1 cellular context compared by ENCODE assay signal in the genomic region with DNA sequence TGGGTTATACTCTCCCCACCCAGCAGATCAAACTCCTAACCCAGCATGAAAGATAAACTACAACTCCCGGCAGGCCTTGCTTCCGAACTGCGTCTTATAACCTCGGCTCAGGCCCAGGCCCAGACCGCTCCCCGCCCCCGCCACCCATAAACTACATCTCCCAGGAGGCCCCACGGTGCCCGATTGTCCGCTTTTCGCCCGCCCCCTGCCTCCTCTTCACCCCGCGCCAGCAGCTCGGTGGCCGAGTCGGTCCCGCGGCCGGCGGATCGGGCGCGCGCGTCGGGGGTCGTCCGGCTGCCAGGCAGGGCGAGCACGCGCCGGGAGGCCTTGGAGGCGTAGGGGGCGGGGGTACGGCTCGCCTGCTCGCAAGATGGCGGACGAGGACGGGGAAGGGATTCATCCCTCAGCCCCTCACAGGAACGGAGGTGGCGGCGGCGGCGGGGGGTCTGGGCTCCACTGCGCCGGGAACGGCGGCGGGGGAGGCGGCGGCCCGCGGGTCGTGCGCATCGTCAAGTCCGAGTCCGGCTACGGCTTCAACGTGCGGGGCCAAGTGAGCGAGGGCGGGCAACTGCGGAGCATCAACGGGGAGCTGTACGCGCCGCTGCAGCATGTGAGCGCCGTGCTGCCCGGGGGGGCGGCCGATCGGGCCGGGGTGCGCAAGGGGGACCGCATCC.
TF ChIP-seq lines count a peak whose summit lies in the region.

Gene SNX27 (plus strand): TSS at position 219 of the 674 bp plus-strand sequence. CDS start 152 bp downstream, at position 371.

TF ChIP-seq in WTC11, 78 proteins besides CTCF, POLR2A, EP300 and RAD21 (continued from another document):
- TF ChIP-seq, protein P1, sequence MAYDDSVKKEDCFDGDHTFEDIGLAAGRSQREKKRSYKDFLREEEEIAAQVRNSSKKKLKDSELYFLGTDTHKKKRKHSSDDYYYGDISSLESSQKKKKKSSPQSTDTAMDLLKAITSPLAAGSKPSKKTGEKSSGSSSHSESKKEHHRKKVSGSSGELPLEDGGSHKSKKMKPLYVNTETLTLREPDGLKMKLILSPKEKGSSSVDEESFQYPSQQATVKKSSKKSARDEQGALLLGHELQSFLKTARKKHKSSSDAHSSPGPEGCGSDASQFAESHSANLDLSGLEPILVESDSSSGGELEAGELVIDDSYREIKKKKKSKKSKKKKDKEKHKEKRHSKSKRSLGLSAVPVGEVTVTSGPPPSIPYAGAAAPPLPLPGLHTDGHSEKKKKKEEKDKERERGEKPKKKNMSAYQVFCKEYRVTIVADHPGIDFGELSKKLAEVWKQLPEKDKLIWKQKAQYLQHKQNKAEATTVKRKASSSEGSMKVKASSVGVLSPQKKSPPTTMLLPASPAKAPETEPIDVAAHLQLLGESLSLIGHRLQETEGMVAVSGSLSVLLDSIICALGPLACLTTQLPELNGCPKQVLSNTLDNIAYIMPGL (CRISPR knock-in tag; IDR thresholded peaks at IDR 0.05) = peak; percentile 84
- 0 out of 2 replicates have a peak, but pooled peaks have one; percentile 22 for TF ChIP-seq ZNF263 (CRISPR knock-in tag; IDR thresholded peaks at IDR 0.05; ENCODE audit: low read depth)
- TF ChIP-seq ZNF232 (CRISPR knock-in tag; IDR thresholded peaks at IDR 0.05) = 0 out of 2 replicates have a peak, but pooled peaks have one; percentile 44
- no peak for TF ChIP-seq TP53 (CRISPR knock-in tag; IDR thresholded peaks at IDR 0.05)
- no peak for TF ChIP-seq JAZF1 (CRISPR knock-in tag; IDR thresholded peaks at IDR 0.05)
- TF ChIP-seq TCF7 (CRISPR knock-in tag; IDR thresholded peaks at IDR 0.05; ENCODE audit: low read depth) = no peak
- peak; percentile 93 for TF ChIP-seq SP1 (CRISPR knock-in tag; conservative IDR thresholded peaks at IDR 0.05)
- TF ChIP-seq MAX (CRISPR knock-in tag; IDR thresholded peaks at IDR 0.05) = no peak
- TF ChIP-seq TEAD1 (CRISPR knock-in tag; IDR thresholded peaks at IDR 0.05) = peak; percentile 60
- TF ChIP-seq MXD4 (CRISPR knock-in tag; IDR thresholded peaks at IDR 0.05; ENCODE audit: borderline replicate concordance) = no peak
- TF ChIP-seq NFE2L1 (CRISPR knock-in tag; IDR thresholded peaks at IDR 0.05) = no peak
- TF ChIP-seq, protein P2, sequence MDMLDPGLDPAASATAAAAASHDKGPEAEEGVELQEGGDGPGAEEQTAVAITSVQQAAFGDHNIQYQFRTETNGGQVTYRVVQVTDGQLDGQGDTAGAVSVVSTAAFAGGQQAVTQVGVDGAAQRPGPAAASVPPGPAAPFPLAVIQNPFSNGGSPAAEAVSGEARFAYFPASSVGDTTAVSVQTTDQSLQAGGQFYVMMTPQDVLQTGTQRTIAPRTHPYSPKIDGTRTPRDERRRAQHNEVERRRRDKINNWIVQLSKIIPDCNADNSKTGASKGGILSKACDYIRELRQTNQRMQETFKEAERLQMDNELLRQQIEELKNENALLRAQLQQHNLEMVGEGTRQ (CRISPR knock-in tag; IDR thresholded peaks at IDR 0.05) = peak; percentile 27; the same call in 1 of the 2 replicates
- peak; percentile 67; the same call in 1 of the 2 replicates for TF ChIP-seq ETV6 (CRISPR knock-in tag; IDR thresholded peaks at IDR 0.05)
- TF ChIP-seq NFATC4 (CRISPR knock-in tag; IDR thresholded peaks at IDR 0.05) = no peak
- TF ChIP-seq TEAD4 (CRISPR knock-in tag; IDR thresholded peaks at IDR 0.05) = peak; percentile 62
- TF ChIP-seq, protein P3, sequence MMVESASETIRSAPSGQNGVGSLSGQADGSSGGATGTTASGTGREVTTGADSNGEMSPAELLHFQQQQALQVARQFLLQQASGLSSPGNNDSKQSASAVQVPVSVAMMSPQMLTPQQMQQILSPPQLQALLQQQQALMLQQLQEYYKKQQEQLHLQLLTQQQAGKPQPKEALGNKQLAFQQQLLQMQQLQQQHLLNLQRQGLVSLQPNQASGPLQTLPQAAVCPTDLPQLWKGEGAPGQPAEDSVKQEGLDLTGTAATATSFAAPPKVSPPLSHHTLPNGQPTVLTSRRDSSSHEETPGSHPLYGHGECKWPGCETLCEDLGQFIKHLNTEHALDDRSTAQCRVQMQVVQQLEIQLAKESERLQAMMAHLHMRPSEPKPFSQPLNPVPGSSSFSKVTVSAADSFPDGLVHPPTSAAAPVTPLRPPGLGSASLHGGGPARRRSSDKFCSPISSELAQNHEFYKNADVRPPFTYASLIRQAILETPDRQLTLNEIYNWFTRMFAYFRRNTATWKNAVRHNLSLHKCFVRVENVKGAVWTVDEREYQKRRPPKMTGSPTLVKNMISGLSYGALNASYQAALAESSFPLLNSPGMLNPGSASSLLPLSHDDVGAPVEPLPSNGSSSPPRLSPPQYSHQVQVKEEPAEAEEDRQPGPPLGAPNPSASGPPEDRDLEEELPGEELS (CRISPR knock-in tag; IDR thresholded peaks at IDR 0.05) = 0 out of 2 replicates have a peak, but pooled peaks have one; percentile 23
- TF ChIP-seq FOXJ3 (CRISPR knock-in tag; IDR thresholded peaks at IDR 0.05; ENCODE audit: borderline replicate concordance) = no peak
- TF ChIP-seq IRF2 (CRISPR knock-in tag; IDR thresholded peaks at IDR 0.05; ENCODE audit: borderline replicate concordance, low read depth) = no peak
- TF ChIP-seq RELA (CRISPR knock-in tag; IDR thresholded peaks at IDR 0.05; ENCODE audit: borderline replicate concordance) = peak; percentile 39; the same call in 1 of the 2 replicates
- no peak for TF ChIP-seq ZNF138 (CRISPR knock-in tag; conservative IDR thresholded peaks at IDR 0.05)
- TF ChIP-seq GTF2I (CRISPR knock-in tag; conservative IDR thresholded peaks at IDR 0.05) = no peak
- no peak; the same call in 1 of the 2 replicates for TF ChIP-seq CREM (CRISPR knock-in tag; IDR thresholded peaks at IDR 0.05)
- TF ChIP-seq NR3C1 (CRISPR knock-in tag; conservative IDR thresholded peaks at IDR 0.05; ENCODE audit: low read depth) = no peak
- TF ChIP-seq MYBL2 (CRISPR knock-in tag; IDR thresholded peaks at IDR 0.05) = no peak
- TF ChIP-seq HMGA2 (CRISPR knock-in tag; IDR thresholded peaks at IDR 0.05) = no peak
- TF ChIP-seq ZNF219 (CRISPR knock-in tag; IDR thresholded peaks at IDR 0.05; ENCODE audit: borderline replicate concordance) = 0 out of 2 replicates have a peak, but pooled peaks have one; percentile 22
